19 cellular contexts compared by ENCODE assay signal in the genomic region with DNA sequence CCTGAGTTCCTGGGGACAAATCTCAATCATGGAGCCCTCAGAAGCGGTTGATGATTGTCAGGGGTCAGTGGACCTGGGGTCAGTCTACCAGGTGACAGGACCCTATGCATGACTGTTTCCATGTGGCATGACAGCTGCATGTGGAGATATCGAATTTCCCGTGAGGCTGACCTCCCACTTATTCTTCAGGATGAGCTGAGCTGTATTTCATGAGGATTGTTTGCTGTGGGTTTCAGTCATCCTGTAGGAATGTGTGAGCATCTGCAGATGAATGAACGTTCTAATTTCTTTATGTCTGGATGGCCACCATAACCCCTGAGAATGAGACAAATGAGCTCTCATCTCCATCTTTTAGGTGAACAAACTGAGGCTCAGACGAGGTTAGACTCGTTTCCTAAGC.
DNase-seq lines count a peak whose midpoint lies in the region; ATAC-seq and TF ChIP-seq lines count a peak whose summit lies in the region.
"Had no signal": no experiment of that assay in that cellular context is flagged by ENCODE, and none has a peak within 500 bp of the region (broad histone marks: within the 10 kb centered on the region; RNA-seq: fewer than 3 reads in every experiment).

No MANE protein-coding gene starts in this region.

- peaks cover 5 to 13% (median 11%) of the 10 kb centered on the region in 4 donors for H3K4me1 ChIP-seq in upper lobe of left lung

- WGBS in upper lobe of left lung, 2 donors, result 88 to 91% methylated on average over 6 of the region's 6 CpGs

- ATAC-seq in SK-N-SH treated with all-trans-retinoic acid at 6 μM for 48 hours, result peak; percentile 74; the same call in 2 of the 3 replicates
- no peak for ATAC-seq in upper lobe of left lung (ENCODE audit: low FRiP score in 2 of 2)
- ATAC-seq: esophagus mucosa, GM12878 had no signal

- TF ChIP-seq CTCF in upper lobe of left lung (IDR thresholded peaks at IDR 0.05), result no peak

- DNase-seq in A172 (ENCODE audit: low spot score), result peak; percentile 54
- peak; percentile 23 for DNase-seq in H4 (ENCODE audit: low spot score)
- peak; percentile 44 for DNase-seq in fibroblast of peridontal ligament (ENCODE audit: extremely low read depth)
- DNase-seq in activated CD4-positive, alpha-beta T cell treated with anti-CD3 and anti-CD28 coated beads, Interleukin-2, amount 50 U/mL, for 48 hours, result no peak
- no peak for DNase-seq in activated naive CD4-positive, alpha-beta T cell treated with Interleukin-2 at 50 U/mL for 16 hours
- no peak for DNase-seq in upper lobe of left lung
- no peak for DNase-seq in NCI-H2029 (lab: John Stamatoyannopoulos, UW)
- DNase-seq: activated naive CD4-positive, alpha-beta T cell treated with anti-CD3 and anti-CD28 coated beads, Interleukin-2, amount 10 ng/mL, durations not matched to agents 7 days and 5 days; DMS 273 treated with DMSO at 0.1 percent for 48 hours; midbrain; NCI-H187; posterior cingulate gyrus; stimulated activated CD8-positive, alpha-beta memory T cell treated with anti-CD3 and anti-CD28 coated beads, Interleukin-4, amount 100 ng/mL, for 48 hours; WERI-Rb-1 had no signal

- H3K27me3 ChIP-seq in upper lobe of left lung, result no peaks in the 10 kb centered on the region

- no peaks in the 10 kb centered on the region for H3K9me3 ChIP-seq in upper lobe of left lung

- H3K27ac ChIP-seq in upper lobe of left lung, result no peak overlapping the region
- H3K27ac ChIP-seq: KMS-11, SK-N-MC, WERI-Rb-1 had no signal

- no peak for TF ChIP-seq POLR2A in upper lobe of left lung (IDR thresholded peaks at IDR 0.05)

- no peak for TF ChIP-seq EP300 in upper lobe of left lung (IDR thresholded peaks at IDR 0.05)

- no peaks in the 10 kb centered on the region for H3K36me3 ChIP-seq in upper lobe of left lung
- H3K36me3 ChIP-seq: WERI-Rb-1 had no signal

- no peak overlapping the region for H3K4me3 ChIP-seq in upper lobe of left lung
- H3K4me3 ChIP-seq: GM12878, SK-N-MC had no signal

TF ChIP-seq in SK-N-SH treated with all-trans-retinoic acid at 6 μM for 48 hours, 23 proteins besides CTCF, POLR2A, EP300 and RAD21:
- TF ChIP-seq ZC3H10 (CRISPR knock-in tag; IDR thresholded peaks at IDR 0.05) (no peak), BACH2 (CRISPR knock-in tag; IDR thresholded peaks at IDR 0.05; ENCODE audit: borderline replicate concordance) (no peak), ZNF8 (CRISPR knock-in tag; IDR thresholded peaks at IDR 0.05) (no peak), ZNF70 (CRISPR knock-in tag; IDR thresholded peaks at IDR 0.05) (no peak), ZFP3 (CRISPR knock-in tag; IDR thresholded peaks at IDR 0.05) (no peak), ESRRG (CRISPR knock-in tag; IDR thresholded peaks at IDR 0.05) (no peak), SNAI2 (CRISPR knock-in tag; IDR thresholded peaks at IDR 0.05) (no peak), TCF4 (CRISPR knock-in tag; IDR thresholded peaks at IDR 0.05; ENCODE audit: borderline replicate concordance) (no peak)
- TF ChIP-seq, protein P1, sequence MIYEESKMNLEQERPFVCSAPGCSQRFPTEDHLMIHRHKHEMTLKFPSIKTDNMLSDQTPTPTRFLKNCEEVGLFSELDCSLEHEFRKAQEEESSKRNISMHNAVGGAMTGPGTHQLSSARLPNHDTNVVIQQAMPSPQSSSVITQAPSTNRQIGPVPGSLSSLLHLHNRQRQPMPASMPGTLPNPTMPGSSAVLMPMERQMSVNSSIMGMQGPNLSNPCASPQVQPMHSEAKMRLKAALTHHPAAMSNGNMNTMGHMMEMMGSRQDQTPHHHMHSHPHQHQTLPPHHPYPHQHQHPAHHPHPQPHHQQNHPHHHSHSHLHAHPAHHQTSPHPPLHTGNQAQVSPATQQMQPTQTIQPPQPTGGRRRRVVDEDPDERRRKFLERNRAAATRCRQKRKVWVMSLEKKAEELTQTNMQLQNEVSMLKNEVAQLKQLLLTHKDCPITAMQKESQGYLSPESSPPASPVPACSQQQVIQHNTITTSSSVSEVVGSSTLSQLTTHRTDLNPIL (CRISPR knock-in tag; IDR thresholded peaks at IDR 0.05; ENCODE audit: low read depth), result no peak
- TF ChIP-seq, protein P2, sequence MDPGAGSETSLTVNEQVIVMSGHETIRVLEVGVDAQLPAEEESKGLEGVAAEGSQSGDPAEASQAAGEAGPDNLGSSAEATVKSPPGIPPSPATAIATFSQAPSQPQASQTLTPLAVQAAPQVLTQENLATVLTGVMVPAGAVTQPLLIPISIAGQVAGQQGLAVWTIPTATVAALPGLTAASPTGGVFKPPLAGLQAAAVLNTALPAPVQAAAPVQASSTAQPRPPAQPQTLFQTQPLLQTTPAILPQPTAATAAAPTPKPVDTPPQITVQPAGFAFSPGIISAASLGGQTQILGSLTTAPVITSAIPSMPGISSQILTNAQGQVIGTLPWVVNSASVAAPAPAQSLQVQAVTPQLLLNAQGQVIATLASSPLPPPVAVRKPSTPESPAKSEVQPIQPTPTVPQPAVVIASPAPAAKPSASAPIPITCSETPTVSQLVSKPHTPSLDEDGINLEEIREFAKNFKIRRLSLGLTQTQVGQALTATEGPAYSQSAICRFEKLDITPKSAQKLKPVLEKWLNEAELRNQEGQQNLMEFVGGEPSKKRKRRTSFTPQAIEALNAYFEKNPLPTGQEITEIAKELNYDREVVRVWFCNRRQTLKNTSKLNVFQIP (CRISPR knock-in tag; IDR thresholded peaks at IDR 0.05; ENCODE audit: borderline replicate concordance, low read depth), result no peak
- TF ChIP-seq, protein P3, sequence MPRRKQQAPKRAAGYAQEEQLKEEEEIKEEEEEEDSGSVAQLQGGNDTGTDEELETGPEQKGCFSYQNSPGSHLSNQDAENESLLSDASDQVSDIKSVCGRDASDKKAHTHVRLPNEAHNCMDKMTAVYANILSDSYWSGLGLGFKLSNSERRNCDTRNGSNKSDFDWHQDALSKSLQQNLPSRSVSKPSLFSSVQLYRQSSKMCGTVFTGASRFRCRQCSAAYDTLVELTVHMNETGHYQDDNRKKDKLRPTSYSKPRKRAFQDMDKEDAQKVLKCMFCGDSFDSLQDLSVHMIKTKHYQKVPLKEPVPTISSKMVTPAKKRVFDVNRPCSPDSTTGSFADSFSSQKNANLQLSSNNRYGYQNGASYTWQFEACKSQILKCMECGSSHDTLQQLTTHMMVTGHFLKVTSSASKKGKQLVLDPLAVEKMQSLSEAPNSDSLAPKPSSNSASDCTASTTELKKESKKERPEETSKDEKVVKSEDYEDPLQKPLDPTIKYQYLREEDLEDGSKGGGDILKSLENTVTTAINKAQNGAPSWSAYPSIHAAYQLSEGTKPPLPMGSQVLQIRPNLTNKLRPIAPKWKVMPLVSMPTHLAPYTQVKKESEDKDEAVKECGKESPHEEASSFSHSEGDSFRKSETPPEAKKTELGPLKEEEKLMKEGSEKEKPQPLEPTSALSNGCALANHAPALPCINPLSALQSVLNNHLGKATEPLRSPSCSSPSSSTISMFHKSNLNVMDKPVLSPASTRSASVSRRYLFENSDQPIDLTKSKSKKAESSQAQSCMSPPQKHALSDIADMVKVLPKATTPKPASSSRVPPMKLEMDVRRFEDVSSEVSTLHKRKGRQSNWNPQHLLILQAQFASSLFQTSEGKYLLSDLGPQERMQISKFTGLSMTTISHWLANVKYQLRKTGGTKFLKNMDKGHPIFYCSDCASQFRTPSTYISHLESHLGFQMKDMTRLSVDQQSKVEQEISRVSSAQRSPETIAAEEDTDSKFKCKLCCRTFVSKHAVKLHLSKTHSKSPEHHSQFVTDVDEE (CRISPR knock-in tag; IDR thresholded peaks at IDR 0.05), result no peak

Comparison
In these comparisons a context has a peak if more than half of its experiments do, and no peak if none do; other contexts are left out.
1. DNase-seq: peak in A172 (single experiment), H4 (single experiment) and fibroblast of peridontal ligament (single experiment); none in activated CD4-positive, alpha-beta T cell treated with anti-CD3 and anti-CD28 coated beads, Interleukin-2, amount 50 U/mL, for 48 hours (0 of 2), activated naive CD4-positive, alpha-beta T cell treated with Interleukin-2 at 50 U/mL for 16 hours (single experiment), upper lobe of left lung (0 of 2) and NCI-H2029 (single experiment).